12 cellular contexts compared by ENCODE assay signal in the genomic region with DNA sequence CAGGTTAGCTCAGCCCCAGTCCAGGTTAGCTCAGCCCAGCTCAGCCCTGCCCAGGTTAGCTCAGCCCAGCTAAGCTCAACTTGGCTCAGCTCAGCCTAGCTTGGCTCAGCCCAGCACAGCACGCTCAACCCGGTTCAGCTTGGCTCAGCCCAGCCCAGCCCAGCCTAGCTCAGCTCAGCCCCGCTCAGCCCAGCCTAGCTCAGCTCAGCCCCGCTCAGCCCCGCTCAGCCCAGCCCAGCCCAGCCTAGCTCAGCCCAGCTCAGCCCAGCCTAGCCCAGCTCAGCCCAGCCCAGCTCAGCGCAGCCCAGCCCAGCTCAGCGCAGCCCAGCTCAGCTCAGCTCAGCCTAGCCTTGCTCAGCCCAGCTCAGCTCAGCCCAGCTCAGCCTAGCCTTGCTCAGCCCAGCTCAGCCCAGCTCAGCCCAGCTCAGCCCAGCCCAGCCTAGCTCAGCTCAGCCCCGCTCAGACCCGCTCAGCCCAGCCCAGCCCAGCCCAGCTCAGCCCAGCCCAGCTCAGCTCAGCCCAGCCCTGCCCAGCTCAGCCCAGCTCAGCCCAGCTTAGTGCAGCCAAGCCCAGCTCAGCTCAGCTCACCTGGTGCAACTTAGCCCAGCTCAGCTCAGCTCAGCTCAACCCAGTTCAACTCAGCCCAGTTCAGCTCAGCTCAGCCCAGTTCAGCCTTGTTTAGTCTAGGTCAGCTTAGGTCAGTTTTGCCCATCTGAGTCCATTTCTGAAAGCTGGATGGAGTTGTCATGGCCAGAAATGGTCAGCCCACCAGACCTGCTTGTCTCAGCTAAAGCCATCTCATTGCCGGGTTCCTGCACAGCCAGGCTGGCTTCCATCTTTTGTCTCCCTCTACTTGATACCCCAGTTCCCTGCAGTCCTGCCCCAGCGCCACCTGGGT.
A peak's percentile ranks its signal among the peaks of the same experiment; 100 is the strongest.
DNase-seq lines count a peak whose midpoint lies in the region; ATAC-seq and TF ChIP-seq lines count a peak whose summit lies in the region.
"Had no signal": no experiment of that assay in that cellular context is flagged by ENCODE, and none has a peak within 500 bp of the region (broad histone marks: within the 10 kb centered on the region; RNA-seq: fewer than 3 reads in every experiment).

No MANE protein-coding gene starts in this region.

- ATAC-seq in DND-41 (ENCODE audit: insufficient read depth, low read depth) (peak; percentile 65), GM18517 (IDR thresholded peaks at IDR 0.05; ENCODE audit: unreplicated experiment) (no peak)
- ATAC-seq: GM23338 had no signal

- no peak overlapping the region for H4K91ac ChIP-seq in neuronal stem cell (ENCODE audit: low read depth, low read length, poor library complexity)

- no peak overlapping the region for H3K23ac ChIP-seq in neuronal stem cell (ENCODE audit: low read depth, low read length, poor library complexity)

- peaks cover 2% of the 10 kb centered on the region for H3K79me1 ChIP-seq in neuronal stem cell (ENCODE audit: low read depth, low read length)

- H4K8ac ChIP-seq in neuronal stem cell (ENCODE audit: low read depth, low read length), result no peak overlapping the region

- H3K4me1 ChIP-seq in DND-41 (ENCODE audit: insufficient read depth, low read length) (peaks cover 26% of the 10 kb centered on the region), Peyer's patch (no peaks in the 10 kb centered on the region), neuronal stem cell (ENCODE audit: control insufficient read depth in 2 of 2, insufficient read depth in 1 of 2, low read depth in 1 of 2, low read length in 2 of 2) (no peaks in the 10 kb centered on the region), vagina (no peaks in the 10 kb centered on the region)
- H3K4me1 ChIP-seq: colonic mucosa had no signal

- peaks cover 6% of the 10 kb centered on the region for H4K20me1 ChIP-seq in DND-41 (ENCODE audit: insufficient read depth, low read length)

- TF ChIP-seq POLR2A in Peyer's patch (IDR thresholded peaks at IDR 0.05) (no peak), vagina (IDR thresholded peaks at IDR 0.05) (no peak)

- peaks cover 38% of the 10 kb centered on the region for H3K4me1 Mint-ChIP-seq in activated naive CD8-positive, alpha-beta T cell (ENCODE audit: low read depth)
- H3K4me1 Mint-ChIP-seq: GM23338 had no signal

- H3K27me3 Mint-ChIP-seq in activated naive CD8-positive, alpha-beta T cell, result no peaks in the 10 kb centered on the region

- no peak overlapping the region for H2BK15ac ChIP-seq in neuronal stem cell (ENCODE audit: low read length)

- DNase-seq in DND-41, result peak; percentile 54
- DNase-seq in Peyer's patch, result peak; percentile 16 to 47 (median 44)
- DNase-seq in neuronal stem cell (ENCODE audit: low spot score), result no peak
- DNase-seq in NCI-H146 treated with DMSO at 0.1 percent for 48 hours (lab: John Stamatoyannopoulos, UW; ENCODE audit: unreplicated experiment), result no peak
- DNase-seq in vagina (ENCODE audit: extremely low spot score in 2 of 2), result no peak
- DNase-seq in NCI-H2081 treated with DMSO at 0.1 percent for 48 hours (lab: John Stamatoyannopoulos, UW), result no peak
- DNase-seq: colonic mucosa, NCI-H345 had no signal

- H2AK5ac ChIP-seq in neuronal stem cell (ENCODE audit: low read depth, low read length), result no peak overlapping the region

- H3K79me2 ChIP-seq in DND-41 (ENCODE audit: insufficient read depth, low read length), result no peaks in the 10 kb centered on the region

- H3K4me3 Mint-ChIP-seq in activated naive CD8-positive, alpha-beta T cell, result peak overlapping the region; percentile 83
- H3K4me3 Mint-ChIP-seq: GM23338 had no signal

- no peak overlapping the region for H3K18ac ChIP-seq in neuronal stem cell (ENCODE audit: low read length)

- H3K36me3 Mint-ChIP-seq in activated naive CD8-positive, alpha-beta T cell, result no peaks in the 10 kb centered on the region

- intact Hi-C loops in vagina (cut with DNase I), result no loop called here

- H3K27ac Mint-ChIP-seq in activated naive CD8-positive, alpha-beta T cell, result peak overlapping the region; percentile 96
- H3K27ac Mint-ChIP-seq: GM23338 had no signal

- no peaks in the 10 kb centered on the region for H3K9me3 Mint-ChIP-seq in activated naive CD8-positive, alpha-beta T cell (ENCODE audit: low read depth)

- H2BK5ac ChIP-seq in neuronal stem cell (ENCODE audit: low read length), result no peak overlapping the region

- H3K4me2 ChIP-seq in DND-41 (ENCODE audit: insufficient read depth, low read length) (no peak overlapping the region), neuronal stem cell (ENCODE audit: insufficient read depth, low read length, poor library complexity, severe bottlenecking) (no peak overlapping the region)
- H3K4me2 ChIP-seq: GM23338 had no signal

- WGBS in neuronal stem cell (ENCODE audit: extremely low coverage in 2 of 2, insufficient read length in 2 of 2, insufficient replicate concordance in 1 of 2), 2 donors, result no CpG with 5 or more reads among the region's 11 CpGs

- no peak overlapping the region for H2BK120ac ChIP-seq in neuronal stem cell (ENCODE audit: low read depth, low read length)

- no peak overlapping the region for H3K9ac ChIP-seq in DND-41 (ENCODE audit: low read depth, low read length)
- peak overlapping the region; percentile 4 for H3K9ac ChIP-seq in neuronal stem cell (ENCODE audit: low read depth, low read length, poor library complexity)

- H3K9me3 ChIP-seq in DND-41 (ENCODE audit: insufficient read depth, low read length, severe bottlenecking), result no peaks in the 10 kb centered on the region
- H3K9me3 ChIP-seq in Peyer's patch, result no peaks in the 10 kb centered on the region
- peaks cover 0 to 72% of the 10 kb centered on the region in 2 donors for H3K9me3 ChIP-seq in neuronal stem cell (replicated peaks in 1 of 2; ENCODE audit: control insufficient read depth in 2 of 2, insufficient read depth in 1 of 2, low read depth in 1 of 2, low read length in 2 of 2)
- no peaks in the 10 kb centered on the region for H3K9me3 ChIP-seq in vagina
- H3K9me3 ChIP-seq: colonic mucosa had no signal

- H3K27me3 ChIP-seq in DND-41 (ENCODE audit: insufficient read depth, low read length, poor library complexity) (no peaks in the 10 kb centered on the region), Peyer's patch (no peaks in the 10 kb centered on the region), neuronal stem cell (ENCODE audit: control insufficient read depth in 3 of 3, insufficient read depth in 3 of 3, low read depth in 1 of 3, low read length in 3 of 3) (peaks cover 0 to 13% (median 0%) of the 10 kb centered on the region in 3 experiments), vagina (no peaks in the 10 kb centered on the region)
- H3K27me3 ChIP-seq: colonic mucosa had no signal

- TF ChIP-seq CTCF in DND-41 (IDR thresholded peaks at IDR 0.05; ENCODE audit: borderline replicate concordance, extremely low read depth, low read length, poor library complexity, severe bottlenecking) (no peak), Peyer's patch (IDR thresholded peaks at IDR 0.05) (no peak), vagina (IDR thresholded peaks at IDR 0.05) (no peak)

- H3K36me3 ChIP-seq in DND-41 (ENCODE audit: insufficient read depth, low read length) (no peaks in the 10 kb centered on the region), Peyer's patch (no peaks in the 10 kb centered on the region), neuronal stem cell (replicated peaks in 1 of 2; ENCODE audit: control insufficient read depth in 2 of 2, insufficient read depth in 2 of 2, low read length in 2 of 2) (no peaks in the 10 kb centered on the region), vagina (no peaks in the 10 kb centered on the region)
- H3K36me3 ChIP-seq: colonic mucosa had no signal

- H2BK12ac ChIP-seq in neuronal stem cell (ENCODE audit: low read length), result peak overlapping the region; percentile 84

- H3K14ac ChIP-seq in neuronal stem cell (ENCODE audit: low read length), result peak overlapping the region; percentile 21

- H3K27ac ChIP-seq in DND-41 (ENCODE audit: low read length), result no peak overlapping the region
- H3K27ac ChIP-seq in Peyer's patch, result peak overlapping the region in 2 of 4 donors; percentile 77 to 88
- no peak overlapping the region for H3K27ac ChIP-seq in neuronal stem cell (replicated peaks; ENCODE audit: low read length)
- H3K27ac ChIP-seq in vagina, result no peak overlapping the region
- H3K27ac ChIP-seq: colonic mucosa, HL-60 had no signal

- H2AFZ ChIP-seq in DND-41 (ENCODE audit: low read depth, low read length), result no peak overlapping the region
- H2AFZ ChIP-seq in neuronal stem cell (ENCODE audit: low read length), result no peak overlapping the region
- H2AFZ ChIP-seq: GM23338 had no signal

- no peak overlapping the region for H3K4me3 ChIP-seq in DND-41 (ENCODE audit: low read depth in 1 of 2, low read length in 2 of 2)
- peak overlapping the region in 3 of 4 donors; percentile 3 to 57 (median 47) for H3K4me3 ChIP-seq in Peyer's patch
- H3K4me3 ChIP-seq in neuronal stem cell (ENCODE audit: low read length in 2 of 2), result no peak overlapping the region
- H3K4me3 ChIP-seq in vagina, result no peak overlapping the region
- H3K4me3 ChIP-seq: colonic mucosa, GM23338 had no signal

- no peak overlapping the region for H3K4ac ChIP-seq in neuronal stem cell (ENCODE audit: low read length)

Comparison
In these comparisons a context has a peak if more than half of its experiments do, and no peak if none do; other contexts are left out.
1. DNase-seq: peak in DND-41 (single experiment) and Peyer's patch (3 of 3); none in neuronal stem cell (single experiment), NCI-H146 treated with DMSO at 0.1 percent for 48 hours (single experiment), vagina (0 of 2) and NCI-H2081 treated with DMSO at 0.1 percent for 48 hours (single experiment).
2. H3K4me3 ChIP-seq: peak in Peyer's patch (3 of 4); none in DND-41 (0 of 2), neuronal stem cell (0 of 2) and vagina (0 of 2).